9 cellular contexts compared by ENCODE assay signal in genomic region chr6:49549691-49550412, GRCh38. TPM values are rescaled to one million over a fixed set of nuclear protein-coding genes. Genes with fewer than 3 reads are reported as not detected.
DNase-seq lines count a peak whose midpoint lies in the region; ATAC-seq and TF ChIP-seq lines count a peak whose summit lies in the region.
"Had no signal": no experiment of that assay in that cellular context is flagged by ENCODE, and none has a peak within 500 bp of the region (broad histone marks: within the 10 kb centered on the region; RNA-seq: fewer than 3 reads in every experiment).

No MANE protein-coding gene starts in this region.

- H3K4me2 ChIP-seq in MM.1S (ENCODE audit: low read depth, low read length), result peak overlapping the region; percentile 100

- no peaks in the 10 kb centered on the region for H3K27me3 ChIP-seq in MM.1S (replicated peaks; ENCODE audit: insufficient read depth, low read length)

- no peaks in the 10 kb centered on the region for H4K20me1 ChIP-seq in MM.1S (ENCODE audit: insufficient read depth, low read length)

- H3K9me3 Mint-ChIP-seq in endothelial cell (ENCODE audit: unreplicated experiment) (no peaks in the 10 kb centered on the region), neural crest cell (no peaks in the 10 kb centered on the region)

- no peaks in the 10 kb centered on the region for H3K36me3 ChIP-seq in MM.1S (replicated peaks; ENCODE audit: insufficient read depth, low read length)

- no peak overlapping the region for H3K27ac ChIP-seq in MM.1S (ENCODE audit: low read length)

- TF ChIP-seq CTCF in AG04449 (IDR thresholded peaks at IDR 0.05; ENCODE audit: insufficient read depth, low read length, missing control alignments) (no peak), MM.1S (IDR thresholded peaks at IDR 0.05; ENCODE audit: low read length) (no peak), endothelial cell (IDR thresholded peaks at IDR 0.05; ENCODE audit: unreplicated experiment) (no peak), neural crest cell (conservative IDR thresholded peaks at IDR 0.05) (no peak)

- no peaks in the 10 kb centered on the region for H3K36me3 Mint-ChIP-seq in endothelial cell (ENCODE audit: low read depth, unreplicated experiment)
- no peaks in the 10 kb centered on the region for H3K36me3 Mint-ChIP-seq in neural crest cell (ENCODE audit: low read depth)

- H3K4me3 ChIP-seq in AG04449 (ENCODE audit: low read depth, low read length) (peak overlapping the region; percentile 43), MM.1S (ENCODE audit: low read length) (peak overlapping the region; percentile 82)

- CTCF ChIA-PET in AG04449 (lab: Yijun Ruan, JAX), result interaction anchor here (0.7 to 3.1 kb wide), 2 partner anchors 15 to 18 kb away, joined by 3 to 18 read pairs; no protein-coding TSS in a partner anchor

- 0 out of 2 replicates have a peak, but pooled peaks cover 6% of the 10 kb centered on the region for H3F3A ChIP-seq in MM.1S (ENCODE audit: insufficient read depth, low read length)

- H3K4me3 Mint-ChIP-seq in endothelial cell (ENCODE audit: unreplicated experiment), result peak overlapping the region; percentile 80
- H3K4me3 Mint-ChIP-seq in neural crest cell, result peak overlapping the region; percentile 89

- POLR2A ChIA-PET in AG04449 (lab: Yijun Ruan, JAX), result no interaction called here

- H3K79me2 ChIP-seq in MM.1S (ENCODE audit: low read length), result no peaks in the 10 kb centered on the region

- ATAC-seq in left lobe of liver (no peak), GM21447 (IDR thresholded peaks at IDR 0.05; ENCODE audit: unreplicated experiment) (no peak), HG03095 (IDR thresholded peaks at IDR 0.05; ENCODE audit: unreplicated experiment) (no peak)

- peak overlapping the region; percentile 96; the same call in 1 of the 2 replicates for H2AFZ ChIP-seq in MM.1S (ENCODE audit: low read length)

- H3K4me1 Mint-ChIP-seq in endothelial cell (ENCODE audit: unreplicated experiment) (peaks cover 7% of the 10 kb centered on the region), neural crest cell (peaks cover 17% of the 10 kb centered on the region)

- no peak overlapping the region for H3K9ac ChIP-seq in MM.1S (ENCODE audit: low read length)

- DNase-seq in AG04449 (ENCODE audit: low read depth, low spot score) (no peak), MM.1S (no peak), endothelial cell (ENCODE audit: low spot score) (no peak), neural crest cell (ENCODE audit: low read depth, low spot score) (no peak), left lobe of liver (ENCODE audit: low spot score) (no peak), hypothalamus (lab: John Stamatoyannopoulos, UW) (no peak)
- DNase-seq: NCI-H1694 treated with DMSO at 0.1 percent for 48 hours had no signal

- peak overlapping the region; percentile 19 for H3K27ac Mint-ChIP-seq in endothelial cell (ENCODE audit: unreplicated experiment)
- H3K27ac Mint-ChIP-seq in neural crest cell (ENCODE audit: unreplicated experiment), result no peak overlapping the region

- H3K4me1 ChIP-seq in MM.1S (ENCODE audit: low read length), result no peaks in the 10 kb centered on the region

- no peaks in the 10 kb centered on the region for H3K9me3 ChIP-seq in MM.1S (replicated peaks; ENCODE audit: insufficient read depth, low read length)

- H3K9me2 ChIP-seq in MM.1S (replicated peaks; ENCODE audit: insufficient read depth, low read length), result no peaks in the 10 kb centered on the region

- H3K27me3 Mint-ChIP-seq in endothelial cell (ENCODE audit: unreplicated experiment) (peaks cover 5% of the 10 kb centered on the region), neural crest cell (ENCODE audit: low read depth) (peaks cover 50% of the 10 kb centered on the region)

RNA-seq across cellular contexts. Expression of gene C6orf141, which starts 0.6 kb away (rescaled TPM):
- total RNA-seq in endothelial cell (ENCODE audit: unreplicated experiment) (0.77 TPM), neural crest cell (0.89 and 1.0 TPM in 2 replicates), left lobe of liver (0.48 TPM)

RNA-seq across cellular contexts. Expression of gene GLYATL3, which starts 50.1 kb away (rescaled TPM):
- not detected for total RNA-seq in endothelial cell (ENCODE audit: unreplicated experiment)
- total RNA-seq in neural crest cell, result not detected in 2 replicates
- total RNA-seq in left lobe of liver, result not detected
